Comparison of ENCODE assay signal across 10 cellular contexts in genomic region chr9:35730486-35730854, GRCh38. TPM values are rescaled to one million over a fixed set of nuclear protein-coding genes. Genes with fewer than 3 reads are reported as not detected.
A peak's percentile ranks its signal among the peaks of the same experiment; 100 is the strongest.
DNase-seq lines count a peak whose midpoint lies in the region; ATAC-seq and TF ChIP-seq lines count a peak whose summit lies in the region.
"Had no signal": no experiment of that assay in that cellular context is flagged by ENCODE, and none has a peak within 500 bp of the region (broad histone marks: within the 10 kb centered on the region; RNA-seq: fewer than 3 reads in every experiment).

No MANE protein-coding gene starts in this region.

- H3K27me3 ChIP-seq in effector memory CD4-positive, alpha-beta T cell (replicated peaks; ENCODE audit: control insufficient read depth, insufficient read depth, low read length, poor library complexity, severe bottlenecking), result no peaks in the 10 kb centered on the region
- H3K27me3 ChIP-seq in neural progenitor cell, result no peaks in the 10 kb centered on the region

- H3K9me3 ChIP-seq in effector memory CD4-positive, alpha-beta T cell (ENCODE audit: control insufficient read depth, low read length), result no peaks in the 10 kb centered on the region
- H3K9me3 ChIP-seq in neural progenitor cell (ENCODE audit: low read depth), result no peaks in the 10 kb centered on the region

- H3K4me2 ChIP-seq in neural progenitor cell, result peak overlapping the region; percentile 80

- H3K9ac ChIP-seq in neural progenitor cell, result no peak overlapping the region

- peaks cover 57% of the 10 kb centered on the region for H3K4me1 ChIP-seq in effector memory CD4-positive, alpha-beta T cell (ENCODE audit: control insufficient read depth, insufficient read depth, low read length, poor library complexity, severe bottlenecking)
- H3K4me1 ChIP-seq in neural progenitor cell, result peaks cover 55% of the 10 kb centered on the region

- no peak overlapping the region for H3K4me3 Mint-ChIP-seq in neural progenitor cell

- peaks cover 25% of the 10 kb centered on the region for H3K4me1 Mint-ChIP-seq in neural progenitor cell

- peaks cover 5% of the 10 kb centered on the region for H3K36me3 Mint-ChIP-seq in neural progenitor cell

- H3K27ac ChIP-seq in effector memory CD4-positive, alpha-beta T cell (ENCODE audit: insufficient read depth, low read length, poor library complexity, severe bottlenecking), result peak overlapping the region; percentile 88
- H3K27ac ChIP-seq in neural progenitor cell, result no peak overlapping the region

- DNase-seq in AG10803 (ENCODE audit: low read depth), result no peak
- DNase-seq in Jurkat, Clone E6-1 (ENCODE audit: low read depth, low spot score), result no peak
- no peak for DNase-seq in effector memory CD4-positive, alpha-beta T cell
- no peak for DNase-seq in neural progenitor cell (ENCODE audit: low spot score)
- DNase-seq in stimulated activated naive CD8-positive, alpha-beta T cell treated with anti-CD3 and anti-CD28 coated beads, Interleukin-15, Interleukin-2, amounts not matched to agents 100 U/mL and 50 U/mL, for 24 hours, result no peak
- no peak for DNase-seq in GM03348 (ENCODE audit: low spot score)
- no peak for DNase-seq in stimulated activated CD4-positive, alpha-beta T cell treated with anti-CD3 and anti-CD28 coated beads, Interleukin-1b, Interleukin-23, amount 100 ng/mL, for 48 hours
- DNase-seq: activated CD4-positive, alpha-beta T cell treated with anti-CD3 and anti-CD28 coated beads for 48 hours; NCI-H2081 treated with DMSO at 0.1 percent for 48 hours had no signal

- peaks cover 59% of the 10 kb centered on the region for H3F3A ChIP-seq in neural progenitor cell (ENCODE audit: low read depth)

- peaks cover 75% of the 10 kb centered on the region for H3K79me2 ChIP-seq in neural progenitor cell (ENCODE audit: low read depth)

- H4K20me1 ChIP-seq in neural progenitor cell (ENCODE audit: low read depth), result peaks cover 15% of the 10 kb centered on the region

- H3K9me3 Mint-ChIP-seq in neural progenitor cell, result no peaks in the 10 kb centered on the region

- H3K27me3 Mint-ChIP-seq in neural progenitor cell (ENCODE audit: insufficient read depth, low read depth), result peaks cover 2% of the 10 kb centered on the region

- no peak overlapping the region for H2AFZ ChIP-seq in neural progenitor cell (replicated peaks)

- no peak for ATAC-seq in stimulated activated naive CD8-positive, alpha-beta T cell treated with anti-CD3 and anti-CD28 coated beads, Interleukin-15, Interleukin-2, amounts not matched to agents 100 U/mL and 50 U/mL, for 24 hours
- ATAC-seq in GM21447 (IDR thresholded peaks at IDR 0.05; ENCODE audit: unreplicated experiment), result no peak

- H3K36me3 ChIP-seq in effector memory CD4-positive, alpha-beta T cell (ENCODE audit: control insufficient read depth, insufficient read depth, low read length), result peaks cover 11% of the 10 kb centered on the region
- H3K36me3 ChIP-seq in neural progenitor cell, result no peaks in the 10 kb centered on the region

- no peak overlapping the region for H3K27ac Mint-ChIP-seq in neural progenitor cell

- H3K4me3 ChIP-seq in AG10803 (ENCODE audit: low read length), result peak overlapping the region; percentile 97
- H3K4me3 ChIP-seq in Jurkat, Clone E6-1 (ENCODE audit: low read length), result peak overlapping the region; percentile 66; the same call in 1 of the 2 replicates
- H3K4me3 ChIP-seq in effector memory CD4-positive, alpha-beta T cell (ENCODE audit: insufficient read depth, low read depth, low read length, poor library complexity, severe bottlenecking), result peak overlapping the region; percentile 16
- peak overlapping the region; percentile 71 for H3K4me3 ChIP-seq in neural progenitor cell

- TF ChIP-seq CTCF in AG10803 (conservative IDR thresholded peaks at IDR 0.05; ENCODE audit: low read length) (no peak), neural progenitor cell (IDR thresholded peaks at IDR 0.05) (no peak)

RNA-seq across cellular contexts. Expression of gene TLN1, which starts 1.5 kb away (rescaled TPM):
- 84.3 TPM for polyA plus RNA-seq in Jurkat, Clone E6-1 (2012; ENCODE audit: insufficient read depth, insufficient read length)
- total RNA-seq in neural progenitor cell (ENCODE audit: low replicate concordance), result 36.7 and 71.5 TPM in 2 replicates

RNA-seq across cellular contexts. Expression of gene CREB3, which starts 2.0 kb away (rescaled TPM):
- 35.3 TPM for polyA plus RNA-seq in Jurkat, Clone E6-1 (2012; ENCODE audit: insufficient read depth, insufficient read length)
- total RNA-seq in neural progenitor cell (ENCODE audit: low replicate concordance), result 27.9 and 30.3 TPM in 2 replicates

RNA-seq across cellular contexts. Expression of gene GBA2, which starts 18.6 kb away (rescaled TPM):
- polyA plus RNA-seq in Jurkat, Clone E6-1 (2012; ENCODE audit: insufficient read depth, insufficient read length), result 45.1 TPM
- 44.8 and 74.5 TPM in 2 replicates for total RNA-seq in neural progenitor cell (ENCODE audit: low replicate concordance)

RNA-seq across cellular contexts. Expression of gene RGP1, which starts 18.6 kb away (rescaled TPM):
- polyA plus RNA-seq in Jurkat, Clone E6-1 (2012; ENCODE audit: insufficient read depth, insufficient read length), result 11.4 TPM
- total RNA-seq in neural progenitor cell (ENCODE audit: low replicate concordance), result 11.2 and 20.1 TPM in 2 replicates

RNA-seq across cellular contexts. Expression of gene MSMP, which starts 23.6 kb away (rescaled TPM):
- not detected for polyA plus RNA-seq in Jurkat, Clone E6-1 (2012; ENCODE audit: insufficient read depth, insufficient read length)
- not detected in 2 replicates for total RNA-seq in neural progenitor cell (ENCODE audit: low replicate concordance)

Comparison
In these comparisons a context has a peak if more than half of its experiments do, and no peak if none do; other contexts are left out.
1. H3K4me3 ChIP-seq: peak in every context shown above with its lines; median percentile 97 in AG10803; 71 in neural progenitor cell; 66 in Jurkat, Clone E6-1; 16 in effector memory CD4-positive, alpha-beta T cell.